8 cellular contexts compared by ENCODE assay signal in the genomic region with DNA sequence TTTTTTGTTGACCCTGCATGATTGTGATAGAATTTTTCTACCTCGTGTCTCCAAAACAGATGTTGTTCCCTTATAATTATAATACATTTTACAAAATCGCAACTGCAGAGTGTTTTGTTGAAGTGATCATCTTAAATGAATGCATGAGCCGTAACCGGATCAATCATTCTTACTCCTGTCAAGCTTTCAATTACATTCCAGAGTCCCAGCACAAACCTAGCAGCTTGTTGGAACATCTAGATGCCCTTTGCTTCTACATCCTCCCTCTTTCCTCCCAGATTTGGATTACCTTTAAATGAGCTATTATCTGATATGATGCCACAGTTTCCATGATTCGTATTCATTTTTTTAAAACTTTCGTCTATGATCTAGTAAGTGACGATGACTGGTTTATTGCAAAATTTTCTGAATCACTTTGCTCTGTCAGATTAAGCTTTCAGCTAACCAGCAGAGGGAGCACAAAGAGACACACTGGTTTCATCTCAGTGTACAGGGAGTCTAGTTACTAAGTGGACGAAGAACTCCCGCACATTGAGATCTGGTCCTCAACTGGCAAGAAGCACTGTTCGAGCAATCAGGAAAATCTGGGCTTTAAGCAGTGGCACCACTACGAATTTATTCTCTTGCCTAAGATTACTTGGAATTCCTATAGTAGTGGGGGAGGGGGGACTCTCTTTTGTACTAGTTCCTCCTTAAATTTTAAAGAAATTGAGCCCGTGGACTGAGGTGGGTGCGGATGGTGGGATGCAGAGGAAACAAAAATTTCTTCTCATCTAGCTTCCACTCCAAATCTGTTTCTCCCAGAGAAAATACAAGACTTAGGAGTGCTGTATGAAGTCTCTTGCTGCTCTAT. TPM values are rescaled to one million over a fixed set of nuclear protein-coding genes. Genes with fewer than 3 reads are reported as not detected.
A peak's percentile ranks its signal among the peaks of the same experiment; 100 is the strongest.
DNase-seq lines count a peak whose midpoint lies in the region; ATAC-seq, FAIRE-seq and TF ChIP-seq lines count a peak whose summit lies in the region.

No MANE protein-coding gene starts in this region.

- H3K4me1 ChIP-seq in esophagus muscularis mucosa, result peaks cover 3 to 8% (median 6%) of the 10 kb centered on the region in 4 donors

- DNase-seq in AG20443 (ENCODE audit: low spot score) (peak; percentile 82), GM12892 (ENCODE audit: insufficient read length) (no peak), NCI-H1930 (lab: John Stamatoyannopoulos, UW) (peak; percentile 28 to 29), esophagus muscularis mucosa (ENCODE audit: extremely low spot score) (no peak), natural killer cell (no peak), DMS79 treated with DMSO at 0.1 percent for 48 hours (lab: John Stamatoyannopoulos, UW) (no peak)

- H3K27me3 Mint-ChIP-seq in natural killer cell (ENCODE audit: low read depth in 2 of 2), result peaks cover 26 to 31% of the 10 kb centered on the region in 2 donors

- no peaks in the 10 kb centered on the region for H3K9me3 ChIP-seq in esophagus muscularis mucosa

- no peak overlapping the region for H3K4me3 Mint-ChIP-seq in natural killer cell

- H3K4me1 Mint-ChIP-seq in natural killer cell, result peaks cover 0 to 6% of the 10 kb centered on the region in 2 donors

- H3K4me3 ChIP-seq in esophagus muscularis mucosa, result peak overlapping the region in 1 of 4 donors; percentile 32

- ATAC-seq in HG02852 (IDR thresholded peaks at IDR 0.05; ENCODE audit: unreplicated experiment), result peak; percentile 91
- ATAC-seq in natural killer cell, result peak; percentile 60 to 76 (median 64)

- FAIRE-seq in GM12892 (lab: Jason Lieb, UNC) (peak; percentile 67), TTC549 (lab: Jason Lieb, UNC) (peak; percentile 36)

- no peaks in the 10 kb centered on the region for H3K36me3 ChIP-seq in esophagus muscularis mucosa

- H3K36me3 Mint-ChIP-seq in natural killer cell, result no peaks in the 10 kb centered on the region

- TF ChIP-seq POLR2A in GM12892 (IDR thresholded peaks at IDR 0.05; ENCODE audit: low read depth, low read length) (no peak), esophagus muscularis mucosa (IDR thresholded peaks at IDR 0.05; ENCODE audit: low read depth) (no peak)

- intact Hi-C loops in esophagus muscularis mucosa (cut with DNase I) (loop anchor here (2.0 kb wide), 1 partner anchor 175 kb away; no protein-coding TSS in a partner anchor), natural killer cell (cut with micrococcal nuclease) (loop anchor here (1.0 to 2.0 kb wide), 3 partner anchors 174 to 469 kb away; no protein-coding TSS in a partner anchor)

- H3K27ac ChIP-seq in esophagus muscularis mucosa (replicated peaks in 1 of 4), result no peak overlapping the region

- 48% methylated on average over 13 of the region's 13 CpGs for WGBS in esophagus muscularis mucosa

- H3K27ac Mint-ChIP-seq in natural killer cell, result no peak overlapping the region

- H3K9me3 Mint-ChIP-seq in natural killer cell, result no peaks in the 10 kb centered on the region

- no peak for TF ChIP-seq EP300 in esophagus muscularis mucosa (IDR thresholded peaks at IDR 0.05)

- TF ChIP-seq CTCF in esophagus muscularis mucosa (IDR thresholded peaks at IDR 0.05), result peak; percentile 61 to 71 (median 70)
- peak; percentile 47 for TF ChIP-seq CTCF in natural killer cell (IDR thresholded peaks at IDR 0.05)

- H3K27me3 ChIP-seq in esophagus muscularis mucosa, result peaks cover 0 to 8% (median 0%) of the 10 kb centered on the region in 4 donors

RNA-seq across cellular contexts. Expression of a gene that starts 40.9 kb away (rescaled TPM):
- 0.06 TPM for polyA plus RNA-seq in GM12892 (2012; ENCODE audit: missing spikeins)
- total RNA-seq in esophagus muscularis mucosa, result under 1 TPM in 1 of 4 donors, not detected in 3; 0.17 TPM
- total RNA-seq in natural killer cell, result under 1 TPM in 1 of 3 donors, not detected in 2; 0.80 TPM

RNA-seq across cellular contexts. Expression of a gene that starts 54.7 kb away (rescaled TPM):
- 4.7 TPM for polyA plus RNA-seq in GM12892 (2012; ENCODE audit: missing spikeins)
- total RNA-seq in esophagus muscularis mucosa (10 to 100 TPM in 2 of 4 donors, 1 to 10 TPM in 2; 3.5 to 12.9 (median 9.7) TPM), natural killer cell (10 to 100 TPM; 14.4 to 16.7 (median 15.6) TPM)

Comparison
In these comparisons a context has a peak if more than half of its experiments do, and no peak if none do; other contexts are left out.
1. DNase-seq: peak in AG20443 (single experiment) and NCI-H1930 (2 of 2); none in GM12892 (single experiment), esophagus muscularis mucosa (single experiment), natural killer cell (single experiment) and DMS79 treated with DMSO at 0.1 percent for 48 hours (single experiment).